1 cellular context compared by ENCODE assay signal in genomic region chr17:57954421-57955182, GRCh38.
TF ChIP-seq lines count a peak whose summit lies in the region.

No MANE protein-coding gene starts in this region.

TF ChIP-seq in HepG2, 621 proteins besides CTCF, POLR2A, EP300 and RAD21 (continued from another document and continues in another):
- TF ChIP-seq PRDM10 (CRISPR knock-in tag; IDR thresholded peaks at IDR 0.05; ENCODE audit: low read depth) (0 out of 2 replicates have a peak, but pooled peaks have one; percentile 37), FOXO1 (CRISPR knock-in tag; IDR thresholded peaks at IDR 0.05) (0 out of 2 replicates have a peak, but pooled peaks have one; percentile 0), ZNF567 (CRISPR knock-in tag; IDR thresholded peaks at IDR 0.05; ENCODE audit: borderline replicate concordance) (0 out of 2 replicates have a peak, but pooled peaks have one; percentile 13), MEIS2 (CRISPR knock-in tag; IDR thresholded peaks at IDR 0.05) (0 out of 2 replicates have a peak, but pooled peaks have one; percentile 18), KAT8 (CRISPR knock-in tag; IDR thresholded peaks at IDR 0.05) (peak; percentile 42; the same call in 1 of the 2 replicates), KAT2B (IDR thresholded peaks at IDR 0.05; ENCODE audit: borderline replicate concordance, low read depth, low read length) (no peak), MATR3 (CRISPR knock-in tag; IDR thresholded peaks at IDR 0.05) (no peak), EEA1 (CRISPR knock-in tag; IDR thresholded peaks at IDR 0.05; ENCODE audit: borderline replicate concordance) (peak; percentile 64; the same call in 1 of the 2 replicates), ZNF329 (CRISPR knock-in tag; IDR thresholded peaks at IDR 0.05; ENCODE audit: low read depth) (0 out of 2 replicates have a peak, but pooled peaks have one; percentile 44), HNF1A (IDR thresholded peaks at IDR 0.05; ENCODE audit: low read depth) (no peak), HNF1A (CRISPR knock-in tag; IDR thresholded peaks at IDR 0.05; ENCODE audit: borderline replicate concordance) (no peak), ARNT2 (CRISPR knock-in tag; IDR thresholded peaks at IDR 0.05; ENCODE audit: low read depth) (0 out of 2 replicates have a peak, but pooled peaks have one; percentile 29), SNAPC2 (CRISPR knock-in tag; IDR thresholded peaks at IDR 0.05) (no peak), ZNF646 (CRISPR knock-in tag; IDR thresholded peaks at IDR 0.05) (no peak), DR1 (CRISPR knock-in tag; IDR thresholded peaks at IDR 0.05) (no peak), NRL (CRISPR knock-in tag; IDR thresholded peaks at IDR 0.05; ENCODE audit: borderline replicate concordance) (peak; percentile 62), TAF1 (CRISPR knock-in tag; IDR thresholded peaks at IDR 0.05) (0 out of 2 replicates have a peak, but pooled peaks have one; percentile 25), ZBED4 (CRISPR knock-in tag; IDR thresholded peaks at IDR 0.05; ENCODE audit: borderline replicate concordance) (no peak), ASH2L (IDR thresholded peaks at IDR 0.05; ENCODE audit: insufficient read length, low read depth, low read length) (peak; percentile 20), ZSCAN31 (CRISPR knock-in tag; IDR thresholded peaks at IDR 0.05; ENCODE audit: low read depth) (0 out of 2 replicates have a peak, but pooled peaks have one; percentile 2), HDAC2 (CRISPR knock-in tag; IDR thresholded peaks at IDR 0.05) (0 out of 2 replicates have a peak, but pooled peaks have one; percentile 14), SP5 (CRISPR knock-in tag; IDR thresholded peaks at IDR 0.05; ENCODE audit: borderline replicate concordance, low read depth) (no peak), ZNF746 (CRISPR knock-in tag; IDR thresholded peaks at IDR 0.05) (peak; percentile 46; the same call in 1 of the 2 replicates), ZNF326 (CRISPR knock-in tag; IDR thresholded peaks at IDR 0.05; ENCODE audit: borderline replicate concordance) (no peak), GABPA (IDR thresholded peaks at IDR 0.05; ENCODE audit: low read depth, low read length) (no peak), GABPA (CRISPR knock-in tag; IDR thresholded peaks at IDR 0.05; ENCODE audit: low read depth) (no peak), ZNF292 (CRISPR knock-in tag; IDR thresholded peaks at IDR 0.05; ENCODE audit: borderline replicate concordance, low read depth) (0 out of 2 replicates have a peak, but pooled peaks have one; percentile 43), ZNF7 (CRISPR knock-in tag; IDR thresholded peaks at IDR 0.05) (0 out of 2 replicates have a peak, but pooled peaks have one; percentile 13), HNRNPL (IDR thresholded peaks at IDR 0.05; ENCODE audit: low read depth, low read length) (no peak), E2F5 (CRISPR knock-in tag; conservative IDR thresholded peaks at IDR 0.05) (no peak), SAP130 (CRISPR knock-in tag; IDR thresholded peaks at IDR 0.05; ENCODE audit: low read depth) (peak; percentile 54), ZNF343 (CRISPR knock-in tag; IDR thresholded peaks at IDR 0.05) (no peak), ZNF777 (CRISPR knock-in tag; IDR thresholded peaks at IDR 0.05) (peak; percentile 67; the same call in 1 of the 2 replicates), ZNF496 (CRISPR knock-in tag; IDR thresholded peaks at IDR 0.05; ENCODE audit: insufficient replicate concordance) (no peak), TARDBP (CRISPR knock-in tag; IDR thresholded peaks at IDR 0.05) (no peak), MBNL3 (CRISPR knock-in tag; conservative IDR thresholded peaks at IDR 0.05) (no peak), ZNF768 (CRISPR knock-in tag; IDR thresholded peaks at IDR 0.05) (peak; percentile 32; the same call in 1 of the 2 replicates), MYPOP (CRISPR knock-in tag; IDR thresholded peaks at IDR 0.05) (0 out of 2 replicates have a peak, but pooled peaks have one; percentile 37), ZNF670 (CRISPR knock-in tag; IDR thresholded peaks at IDR 0.05; ENCODE audit: borderline replicate concordance) (0 out of 2 replicates have a peak, but pooled peaks have one; percentile 11), ZFP90 (CRISPR knock-in tag; IDR thresholded peaks at IDR 0.05; ENCODE audit: borderline replicate concordance) (no peak), ZNF441 (CRISPR knock-in tag; IDR thresholded peaks at IDR 0.05; ENCODE audit: borderline replicate concordance) (no peak), NPAS2 (CRISPR knock-in tag; IDR thresholded peaks at IDR 0.05; ENCODE audit: borderline replicate concordance) (no peak)
